Comparison of ENCODE assay signal across 26 cellular contexts in the genomic region with DNA sequence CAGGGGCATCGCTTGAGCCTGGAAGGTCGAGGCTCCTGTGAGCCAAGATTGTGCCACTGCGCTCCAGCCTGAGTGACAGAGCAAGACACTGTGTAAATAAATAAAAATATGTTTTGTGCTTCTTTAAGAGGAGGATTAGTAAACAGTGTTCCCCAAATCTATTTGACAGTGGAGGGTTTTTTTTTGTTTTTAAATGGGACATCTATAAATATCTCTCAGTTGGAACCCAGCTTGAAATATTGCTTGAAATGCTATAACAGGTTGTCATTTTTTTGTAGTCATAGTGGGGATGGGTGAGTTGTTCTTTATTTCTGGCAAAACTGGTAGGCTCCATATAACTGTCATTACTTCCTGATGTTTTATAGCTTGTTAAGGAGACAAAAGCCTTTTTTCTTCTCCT.
"Had no signal": no experiment of that assay in that cellular context is flagged by ENCODE, and none has a peak within 500 bp of the region (broad histone marks: within the 10 kb centered on the region; RNA-seq: fewer than 3 reads in every experiment).

No MANE protein-coding gene starts in this region.

- H2AFZ ChIP-seq: neural progenitor cell, parathyroid adenoma had no signal

- H3K4me3 Mint-ChIP-seq: mesothelial cell of epicardium; naive B cell; natural killer cell; nephron progenitor cell; neural progenitor cell; stimulated activated naive B cell treated with anti-CD40 and anti-IgM and Interleukin-4, amounts not matched to agents 10 μg/mL and 1 μg/mL and 100 μg/mL, for 72 hours had no signal

- H3K27ac ChIP-seq: neural progenitor cell, neutrophil, parathyroid adenoma, psoas muscle, right lobe of liver, stomach, thyroid gland, transverse colon, upper lobe of left lung, vagina had no signal

- H3K4me3 ChIP-seq: left ventricle myocardium inferior, lung, neural progenitor cell, psoas muscle, right lobe of liver, stomach, testis, thyroid gland, transverse colon, upper lobe of left lung, vagina had no signal

- H3K4me2 ChIP-seq: neural progenitor cell had no signal

- H3K4me1 Mint-ChIP-seq: natural killer cell, nephron progenitor cell had no signal

- H3K36me3 Mint-ChIP-seq: mesothelial cell of epicardium; naive B cell; natural killer cell; neural progenitor cell; stimulated activated naive B cell treated with anti-CD40 and anti-IgM and Interleukin-4, amounts not matched to agents 10 μg/mL and 1 μg/mL and 100 μg/mL, for 72 hours had no signal

- H3K9ac ChIP-seq: neural progenitor cell, parathyroid adenoma had no signal

- H3K27ac Mint-ChIP-seq: mesothelial cell of epicardium; natural killer cell; nephron progenitor cell; neural progenitor cell; stimulated activated naive B cell treated with anti-CD40 and anti-IgM and Interleukin-4, amounts not matched to agents 10 μg/mL and 1 μg/mL and 100 μg/mL, for 72 hours had no signal

- ATAC-seq: natural killer cell; psoas muscle; stimulated activated naive B cell treated with anti-CD40 and anti-IgM and Interleukin-4, amounts not matched to agents 10 μg/mL and 1 μg/mL and 100 μg/mL, for 72 hours; stimulated activated naive CD8-positive, alpha-beta T cell treated with anti-CD3 and anti-CD28 coated beads, Interleukin-15, Interleukin-2, amounts not matched to agents 100 U/mL and 50 U/mL, for 24 hours had no signal

- H3K9me3 Mint-ChIP-seq: mesothelial cell of epicardium; naive B cell; natural killer cell; nephron progenitor cell; neural progenitor cell; stimulated activated naive B cell treated with anti-CD40 and anti-IgM and Interleukin-4, amounts not matched to agents 10 μg/mL and 1 μg/mL and 100 μg/mL, for 72 hours had no signal

- H3K36me3 ChIP-seq: left ventricle myocardium inferior, neural progenitor cell, neutrophil, right lobe of liver, stomach, thyroid gland, transverse colon, upper lobe of left lung, vagina had no signal

- H3K27me3 ChIP-seq: neural progenitor cell, right lobe of liver, stomach, testis, thyroid gland, transverse colon, upper lobe of left lung, vagina had no signal

- DNase-seq: islet precursor cell; left ventricle myocardium inferior; mesendoderm; naive B cell; natural killer cell; nephron progenitor cell; occipital lobe; psoas muscle; right lobe of liver; stimulated activated CD4-positive, alpha-beta T cell treated with anti-CD3 and anti-CD28 coated beads, Interleukin-12 subunit alpha, Interleukin-12 subunit beta, amount 100 ng/mL, for 4 hours; stimulated activated CD4-positive, alpha-beta T cell treated with anti-CD3 and anti-CD28 coated beads, Interleukin-15, amount 100 ng/mL, for 24 hours; stimulated activated CD4-positive, alpha-beta T cell treated with anti-CD3 and anti-CD28 coated beads, Interleukin-2, amount 100 ng/mL, for 24 hours; stimulated activated CD4-positive, alpha-beta T cell treated with anti-CD3 and anti-CD28 coated beads, Interleukin-4, amount 100 ng/mL, for 1 hour; stimulated activated naive B cell treated with anti-CD40 and anti-IgM and Interleukin-4, amounts not matched to agents 10 μg/mL and 1 μg/mL and 100 μg/mL, for 72 hours; stimulated activated naive CD8-positive, alpha-beta T cell treated with anti-CD3 and anti-CD28 coated beads, Interleukin-15, Interleukin-2, amounts not matched to agents 100 U/mL and 50 U/mL, for 24 hours; stomach; testis; thyroid gland; transverse colon; upper lobe of left lung had no signal

- H3K9me3 ChIP-seq: left ventricle myocardium inferior, neutrophil, psoas muscle, right lobe of liver, stomach, testis, thyroid gland, transverse colon, upper lobe of left lung, vagina had no signal

- H3K4me1 ChIP-seq: psoas muscle, right lobe of liver had no signal
